ENCODE assay signal across 39 cellular contexts in the genomic region with DNA sequence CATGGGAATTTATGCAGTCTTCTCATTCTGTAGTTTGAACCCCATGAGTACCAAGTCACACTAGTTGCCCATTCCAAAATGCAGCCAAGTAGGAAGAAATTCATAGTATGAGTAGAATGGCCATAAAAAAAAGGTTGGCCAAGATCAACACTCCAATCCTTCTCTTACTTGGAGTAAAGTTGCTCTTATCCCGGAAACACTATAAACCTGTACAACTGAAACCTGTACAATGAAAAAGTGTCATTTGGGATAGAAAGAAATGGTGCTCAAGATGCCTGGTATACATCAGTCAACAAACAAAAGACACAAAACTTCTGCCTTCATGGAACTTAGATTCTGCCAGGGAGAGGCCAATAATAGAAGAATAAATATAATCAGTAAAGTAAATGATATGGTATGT.
"Had no signal": no experiment of that assay in that cellular context is flagged by ENCODE, and none has a peak within 500 bp of the region (broad histone marks: within the 10 kb centered on the region; RNA-seq: fewer than 3 reads in every experiment).

No MANE protein-coding gene starts in this region.

- H3K4me1 Mint-ChIP-seq: activated naive CD4-positive, alpha-beta T cell treated with anti-CD3 and anti-CD28 coated beads, Interleukin-2, amount 10 ng/mL, durations not matched to agents 7 days and 5 days; activated naive CD4-positive, alpha-beta T cell treated with anti-CD3 and anti-CD28 coated beads, Interleukin-2, amount 50 U/mL, for 24 hours; activated naive CD8-positive, alpha-beta T cell treated with anti-CD3 and anti-CD28 coated beads for 36 hours; activated naive CD8-positive, alpha-beta T cell treated with anti-CD3 and anti-CD28 coated beads, Interleukin-2, amount 10 ng/mL, durations not matched to agents 7 days and 5 days; activated naive CD8-positive, alpha-beta T cell treated with anti-CD3 and anti-CD28 coated beads, Interleukin-2, amount 50 U/mL, for 24 hours; activated T-helper 17 cell treated with anti-CD3 and anti-CD28 coated beads, Interleukin-2, amount 50 U/mL, for 72 hours; central memory CD8-positive, alpha-beta T cell had no signal

- H3K36me3 ChIP-seq: adrenal gland, ascending aorta, brain microvascular endothelial cell, breast epithelium, cardiac muscle cell had no signal

- H3K4me3 Mint-ChIP-seq: activated naive CD4-positive, alpha-beta T cell treated with anti-CD3 and anti-CD28 coated beads for 36 hours; activated naive CD4-positive, alpha-beta T cell treated with anti-CD3 and anti-CD28 coated beads, Interleukin-2, amount 10 ng/mL, durations not matched to agents 7 days and 5 days; activated naive CD4-positive, alpha-beta T cell treated with anti-CD3 and anti-CD28 coated beads, Interleukin-2, amount 50 U/mL, for 24 hours; activated naive CD8-positive, alpha-beta T cell; activated naive CD8-positive, alpha-beta T cell treated with anti-CD3 and anti-CD28 coated beads for 36 hours; activated naive CD8-positive, alpha-beta T cell treated with anti-CD3 and anti-CD28 coated beads, Interleukin-2, amount 10 ng/mL, durations not matched to agents 7 days and 5 days; activated naive CD8-positive, alpha-beta T cell treated with anti-CD3 and anti-CD28 coated beads, Interleukin-2, amount 50 U/mL, for 24 hours; activated T-cell treated with anti-CD3 and anti-CD28 coated beads, Interleukin-2, amount 50 U/mL, for 24 hours; activated T-cell treated with anti-CD3 and anti-CD28 coated beads, Interleukin-2, amount 50 U/mL, for 4 hours; activated T-cell treated with anti-CD3 and anti-CD28 coated beads, Interleukin-2, amount 50 U/mL, for 72 hours; activated T-helper 1 cell treated with anti-CD3 and anti-CD28 coated beads, Interleukin-12 subunit alpha, Interleukin-12 subunit beta, Interleukin-2, Interleukin-4 antibody, amounts not matched to agents 30 ng/mL and 10 ng/mL and 1 ng/mL, durations not matched to agents 14 hours and 24 hours and 36 hours; activated T-helper 17 cell treated with anti-CD3 and anti-CD28 coated beads, Interleukin-2, amount 50 U/mL, for 72 hours; brain; central memory CD8-positive, alpha-beta T cell had no signal

- ATAC-seq: activated naive CD4-positive, alpha-beta T cell treated with anti-CD3 and anti-CD28 coated beads, Interleukin-2, amount 50 U/mL, for 72 hours; activated naive CD8-positive, alpha-beta T cell treated with anti-CD3 and anti-CD28 coated beads, Interleukin-2, amount 50 U/mL, for 24 hours; activated T-cell treated with anti-CD3 and anti-CD28 coated beads, Interleukin-2, amount 50 U/mL, for 4 hours; activated T-cell treated with anti-CD3 and anti-CD28 coated beads, Interleukin-2, amount 50 U/mL, for 72 hours; activated T-helper 17 cell treated with anti-CD3 and anti-CD28 coated beads, Interleukin-2, amount 50 U/mL, for 72 hours; body of pancreas had no signal

- H3K27me3 ChIP-seq: adrenal gland, ascending aorta, body of pancreas, brain microvascular endothelial cell, breast epithelium, cardiac muscle cell had no signal

- H3K27ac ChIP-seq: adrenal gland, ascending aorta, body of pancreas, brain microvascular endothelial cell, breast epithelium, cardiac muscle cell had no signal

- H3K9me3 Mint-ChIP-seq: activated naive CD8-positive, alpha-beta T cell treated with anti-CD3 and anti-CD28 coated beads, Interleukin-2, amount 10 ng/mL, durations not matched to agents 7 days and 5 days had no signal

- H3K27ac Mint-ChIP-seq: activated naive CD4-positive, alpha-beta T cell treated with anti-CD3 and anti-CD28 coated beads for 36 hours; activated naive CD4-positive, alpha-beta T cell treated with anti-CD3 and anti-CD28 coated beads, Interleukin-2, amount 10 ng/mL, durations not matched to agents 7 days and 5 days; activated naive CD4-positive, alpha-beta T cell treated with anti-CD3 and anti-CD28 coated beads, Interleukin-2, amount 50 U/mL, for 24 hours; activated naive CD4-positive, alpha-beta T cell treated with anti-CD3 and anti-CD28 coated beads, Interleukin-2, amount 50 U/mL, for 72 hours; activated naive CD8-positive, alpha-beta T cell; activated naive CD8-positive, alpha-beta T cell treated with anti-CD3 and anti-CD28 coated beads for 36 hours; activated naive CD8-positive, alpha-beta T cell treated with anti-CD3 and anti-CD28 coated beads, Interleukin-2, amount 10 ng/mL, durations not matched to agents 7 days and 5 days; activated naive CD8-positive, alpha-beta T cell treated with anti-CD3 and anti-CD28 coated beads, Interleukin-2, amount 50 U/mL, for 24 hours; activated T-cell treated with anti-CD3 and anti-CD28 coated beads, Interleukin-2, amount 50 U/mL, for 24 hours; activated T-cell treated with anti-CD3 and anti-CD28 coated beads, Interleukin-2, amount 50 U/mL, for 72 hours; activated T-helper 1 cell treated with anti-CD3 and anti-CD28 coated beads, Interleukin-12 subunit alpha, Interleukin-12 subunit beta, Interleukin-2, Interleukin-4 antibody, amounts not matched to agents 30 ng/mL and 10 ng/mL and 1 ng/mL, durations not matched to agents 14 hours and 24 hours and 36 hours; activated T-helper 17 cell treated with anti-CD3 and anti-CD28 coated beads, Interleukin-2, amount 50 U/mL, for 72 hours; activated T-helper 2 cell treated with anti-CD3 and anti-CD28 coated beads, Interferon-gamma antibody, Interleukin-2, Interleukin-4, amounts not matched to agents 10 μg/mL and 5 μg/mL and 100 μg/mL, durations not matched to agents 14 hours and 24 hours and 36 hours; brain had no signal

- H3K36me3 Mint-ChIP-seq: activated naive CD4-positive, alpha-beta T cell treated with anti-CD3 and anti-CD28 coated beads, Interleukin-2, amount 10 ng/mL, durations not matched to agents 7 days and 5 days; activated naive CD4-positive, alpha-beta T cell treated with anti-CD3 and anti-CD28 coated beads, Interleukin-2, amount 50 U/mL, for 24 hours; activated naive CD8-positive, alpha-beta T cell; activated naive CD8-positive, alpha-beta T cell treated with anti-CD3 and anti-CD28 coated beads for 36 hours; activated naive CD8-positive, alpha-beta T cell treated with anti-CD3 and anti-CD28 coated beads, Interleukin-2, amount 10 ng/mL, durations not matched to agents 7 days and 5 days had no signal

- H3K4me1 ChIP-seq: adrenal gland, ascending aorta, body of pancreas, breast epithelium had no signal

- H3K4me3 ChIP-seq: adrenal gland, ascending aorta, body of pancreas, breast epithelium, cardiac muscle cell had no signal

- H3K27me3 Mint-ChIP-seq: activated naive CD4-positive, alpha-beta T cell treated with anti-CD3 and anti-CD28 coated beads, Interleukin-2, amount 10 ng/mL, durations not matched to agents 7 days and 5 days; activated naive CD4-positive, alpha-beta T cell treated with anti-CD3 and anti-CD28 coated beads, Interleukin-2, amount 50 U/mL, for 24 hours; activated naive CD8-positive, alpha-beta T cell; activated naive CD8-positive, alpha-beta T cell treated with anti-CD3 and anti-CD28 coated beads for 36 hours; activated naive CD8-positive, alpha-beta T cell treated with anti-CD3 and anti-CD28 coated beads, Interleukin-2, amount 10 ng/mL, durations not matched to agents 7 days and 5 days; activated naive CD8-positive, alpha-beta T cell treated with anti-CD3 and anti-CD28 coated beads, Interleukin-2, amount 50 U/mL, for 24 hours; activated T-cell treated with anti-CD3 and anti-CD28 coated beads, Interleukin-2, amount 50 U/mL, for 24 hours; activated T-helper 17 cell treated with anti-CD3 and anti-CD28 coated beads, Interleukin-2, amount 50 U/mL, for 72 hours; central memory CD8-positive, alpha-beta T cell had no signal

- DNase-seq: activated effector memory CD4-positive, alpha-beta T cell treated with anti-CD3 and anti-CD28 coated beads, Interleukin-2, amount 50 U/mL, for 16 hours; activated effector memory CD4-positive, alpha-beta T cell treated with Interleukin-2 at 50 U/mL for 16 hours; activated gamma-delta T cell; activated gamma-delta T cell treated with Interleukin-2 at 50 U/mL for 16 hours; activated naive CD4-positive, alpha-beta T cell; activated naive CD4-positive, alpha-beta T cell treated with anti-CD3 and anti-CD28 coated beads for 36 hours; activated naive CD4-positive, alpha-beta T cell treated with anti-CD3 and anti-CD28 coated beads, Interleukin-2, amount 10 ng/mL, durations not matched to agents 7 days and 5 days; activated naive CD4-positive, alpha-beta T cell treated with anti-CD3 and anti-CD28 coated beads, Interleukin-2, amount 50 U/mL, for 16 hours; activated naive CD4-positive, alpha-beta T cell treated with Interleukin-2 at 50 U/mL for 16 hours; activated naive CD8-positive, alpha-beta T cell treated with anti-CD3 and anti-CD28 coated beads for 36 hours; activated naive CD8-positive, alpha-beta T cell treated with anti-CD3 and anti-CD28 coated beads, Interleukin-2, amount 10 ng/mL, durations not matched to agents 7 days and 5 days; activated naive CD8-positive, alpha-beta T cell treated with anti-CD3 and anti-CD28 coated beads, Interleukin-2, amount 50 U/mL, for 24 hours; activated T-cell treated with anti-CD3 and anti-CD28 coated beads for 4 hours; activated T-cell treated with anti-CD3 and anti-CD28 coated beads, Interleukin-2, amount 50 U/mL, for 1 hour; activated T-cell treated with anti-CD3 and anti-CD28 coated beads, Interleukin-2, amount 50 U/mL, for 24 hours; activated T-cell treated with anti-CD3 and anti-CD28 coated beads, Interleukin-2, amount 50 U/mL, for 4 hours; activated T-cell treated with anti-CD3 and anti-CD28 coated beads, Interleukin-2, amount 50 U/mL, for 48 hours; activated T-cell treated with anti-CD3 and anti-CD28 coated beads, Interleukin-2, amount 50 U/mL, for 72 hours; adrenal gland; amniotic stem cell; amygdala; anterior cingulate cortex; aorta; body of pancreas; brain microvascular endothelial cell; caudate nucleus; central memory CD4-positive, alpha-beta T cell; cerebellar nuclear complex had no signal

- H3K9me3 ChIP-seq: adrenal gland, ascending aorta, body of pancreas, breast epithelium had no signal
